8 cellular contexts compared by ENCODE assay signal in the genomic region with DNA sequence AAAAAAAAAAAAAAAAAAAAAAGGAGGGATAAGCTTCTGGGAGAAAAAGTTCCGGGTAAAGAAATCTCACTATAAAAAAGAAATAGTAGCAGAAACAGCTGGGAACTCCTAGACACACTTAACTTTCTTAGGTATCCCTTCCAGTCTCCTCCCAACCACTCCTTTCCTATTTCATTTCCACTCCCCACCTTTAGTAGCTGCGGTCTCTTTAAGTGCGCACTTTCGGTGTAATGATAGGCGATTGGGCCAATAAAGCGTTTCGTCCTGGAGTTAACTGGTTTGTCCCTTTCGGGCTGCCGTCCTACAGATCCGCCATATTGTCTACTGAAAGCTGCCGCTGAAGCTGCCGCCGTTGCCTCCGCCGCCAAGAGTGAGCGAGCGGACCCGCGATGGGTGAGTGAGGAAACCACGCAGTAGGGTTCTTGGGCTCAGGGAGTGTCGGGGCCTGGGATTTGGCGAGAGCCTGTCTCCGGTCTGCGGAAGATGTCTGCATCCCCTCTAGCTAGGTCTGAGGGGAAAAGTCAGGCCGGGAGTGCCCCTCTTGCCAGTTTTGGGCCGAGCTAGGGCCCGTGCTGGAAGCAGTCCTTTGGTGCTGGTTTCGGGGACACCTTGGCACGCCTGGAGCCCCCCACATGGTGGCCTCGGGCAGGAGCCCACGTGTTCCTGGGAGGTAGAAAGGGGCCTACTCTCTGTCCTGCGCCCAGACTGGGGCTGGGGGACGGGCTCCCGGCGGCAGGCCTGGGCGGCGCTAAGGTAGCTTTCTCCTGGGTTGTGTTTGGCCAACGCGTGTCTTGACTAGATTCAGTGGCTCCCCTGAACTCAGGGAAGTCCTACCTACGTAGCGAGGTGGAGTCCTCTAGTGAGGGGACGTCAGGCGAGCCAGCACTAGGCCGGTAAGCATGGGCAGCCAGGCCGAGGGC. TPM values are rescaled to one million over a fixed set of nuclear protein-coding genes. Genes with fewer than 3 reads are reported as not detected.
DNase-seq lines count a peak whose midpoint lies in the region; ATAC-seq and TF ChIP-seq lines count a peak whose summit lies in the region.

A gene (plus strand): TSS at position 315 of the 920 bp plus-strand sequence. CDS start 75 bp downstream, at position 390.

- TF ChIP-seq CTCF in epithelial cell of esophagus (IDR thresholded peaks at IDR 0.05; ENCODE audit: insufficient read depth, low read depth, low read length, missing control alignments) = no peak

- H3K4me3 ChIP-seq in epithelial cell of esophagus (ENCODE audit: low read length) = peak within 1 kb of the TSS; percentile 98
- peak within 1 kb of the TSS; percentile 75 for H3K4me3 ChIP-seq in mononuclear cell (ENCODE audit: low read length)

- H3K9me3 ChIP-seq in mononuclear cell (ENCODE audit: low read depth, low read length) = no peaks in the 10 kb centered on the region

- H3K27me3 ChIP-seq in mononuclear cell (ENCODE audit: insufficient read depth, low read length) = no peaks in the 10 kb centered on the region

- ATAC-seq in GM21390 (IDR thresholded peaks at IDR 0.05; ENCODE audit: unreplicated experiment) = peak; percentile 61

- no peak; the same call in 1 of the 2 replicates for TF ChIP-seq EP300 in Ishikawa (IDR thresholded peaks at IDR 0.05; ENCODE audit: borderline replicate concordance)

- peak; percentile 93 for DNase-seq in COR-L47 (lab: John Stamatoyannopoulos, UW)
- peak; percentile 85 for DNase-seq in OCI-M2 (lab: John Stamatoyannopoulos, UW; ENCODE audit: unreplicated experiment)
- DNase-seq in activated T-cell treated with anti-CD3 and anti-CD28 coated beads for 24 hours (ENCODE audit: low read depth) = peak; percentile 85
- peak; percentile 98 for DNase-seq in epithelial cell of esophagus (ENCODE audit: low read depth)
- DNase-seq in stimulated activated CD8-positive, alpha-beta memory T cell treated with anti-CD3 and anti-CD28 coated beads, Interleukin-2, amount 100 ng/mL, for 48 hours (ENCODE audit: low read depth in 2 of 2) = peak; percentile 65 to 74

- TF ChIP-seq RAD21 in Ishikawa (IDR thresholded peaks at IDR 0.05; ENCODE audit: low read depth) = no peak

- peaks cover 55% of the 10 kb centered on the region for H3K4me1 ChIP-seq in mononuclear cell (ENCODE audit: insufficient read depth, low read length)

TF ChIP-seq in Ishikawa, 13 proteins besides CTCF, POLR2A, EP300 and RAD21:
- TF ChIP-seq TCF12 (IDR thresholded peaks at IDR 0.05; ENCODE audit: low read depth) (peak; percentile 79), CREB1 (IDR thresholded peaks at IDR 0.05; ENCODE audit: low read depth) (no peak), YY1 (IDR thresholded peaks at IDR 0.05; ENCODE audit: low read depth) (peak; percentile 95), EGR1 (IDR thresholded peaks at IDR 0.05) (no peak), CEBPB (IDR thresholded peaks at IDR 0.05) (peak; percentile 52), ZBTB7A (IDR thresholded peaks at IDR 0.05; ENCODE audit: low read depth) (no peak), TEAD4 (IDR thresholded peaks at IDR 0.05) (no peak), NFIC (IDR thresholded peaks at IDR 0.05) (no peak), TAF1 (IDR thresholded peaks at IDR 0.05; ENCODE audit: low read depth) (no peak; the same call in none of the 2 replicates), FOXM1 (IDR thresholded peaks at IDR 0.05; ENCODE audit: borderline replicate concordance, low read depth) (0 out of 2 replicates have a peak, but pooled peaks have one; percentile 34)
- TF ChIP-seq, protein P1, sequence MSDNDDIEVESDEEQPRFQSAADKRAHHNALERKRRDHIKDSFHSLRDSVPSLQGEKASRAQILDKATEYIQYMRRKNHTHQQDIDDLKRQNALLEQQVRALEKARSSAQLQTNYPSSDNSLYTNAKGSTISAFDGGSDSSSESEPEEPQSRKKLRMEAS (IDR thresholded peaks at IDR 0.05) = peak; percentile 53
- TF ChIP-seq, protein P2, sequence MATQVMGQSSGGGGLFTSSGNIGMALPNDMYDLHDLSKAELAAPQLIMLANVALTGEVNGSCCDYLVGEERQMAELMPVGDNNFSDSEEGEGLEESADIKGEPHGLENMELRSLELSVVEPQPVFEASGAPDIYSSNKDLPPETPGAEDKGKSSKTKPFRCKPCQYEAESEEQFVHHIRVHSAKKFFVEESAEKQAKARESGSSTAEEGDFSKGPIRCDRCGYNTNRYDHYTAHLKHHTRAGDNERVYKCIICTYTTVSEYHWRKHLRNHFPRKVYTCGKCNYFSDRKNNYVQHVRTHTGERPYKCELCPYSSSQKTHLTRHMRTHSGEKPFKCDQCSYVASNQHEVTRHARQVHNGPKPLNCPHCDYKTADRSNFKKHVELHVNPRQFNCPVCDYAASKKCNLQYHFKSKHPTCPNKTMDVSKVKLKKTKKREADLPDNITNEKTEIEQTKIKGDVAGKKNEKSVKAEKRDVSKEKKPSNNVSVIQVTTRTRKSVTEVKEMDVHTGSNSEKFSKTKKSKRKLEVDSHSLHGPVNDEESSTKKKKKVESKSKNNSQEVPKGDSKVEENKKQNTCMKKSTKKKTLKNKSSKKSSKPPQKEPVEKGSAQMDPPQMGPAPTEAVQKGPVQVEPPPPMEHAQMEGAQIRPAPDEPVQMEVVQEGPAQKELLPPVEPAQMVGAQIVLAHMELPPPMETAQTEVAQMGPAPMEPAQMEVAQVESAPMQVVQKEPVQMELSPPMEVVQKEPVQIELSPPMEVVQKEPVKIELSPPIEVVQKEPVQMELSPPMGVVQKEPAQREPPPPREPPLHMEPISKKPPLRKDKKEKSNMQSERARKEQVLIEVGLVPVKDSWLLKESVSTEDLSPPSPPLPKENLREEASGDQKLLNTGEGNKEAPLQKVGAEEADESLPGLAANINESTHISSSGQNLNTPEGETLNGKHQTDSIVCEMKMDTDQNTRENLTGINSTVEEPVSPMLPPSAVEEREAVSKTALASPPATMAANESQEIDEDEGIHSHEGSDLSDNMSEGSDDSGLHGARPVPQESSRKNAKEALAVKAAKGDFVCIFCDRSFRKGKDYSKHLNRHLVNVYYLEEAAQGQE (IDR thresholded peaks at IDR 0.05; ENCODE audit: low read depth) = no peak
- TF ChIP-seq, protein P3, sequence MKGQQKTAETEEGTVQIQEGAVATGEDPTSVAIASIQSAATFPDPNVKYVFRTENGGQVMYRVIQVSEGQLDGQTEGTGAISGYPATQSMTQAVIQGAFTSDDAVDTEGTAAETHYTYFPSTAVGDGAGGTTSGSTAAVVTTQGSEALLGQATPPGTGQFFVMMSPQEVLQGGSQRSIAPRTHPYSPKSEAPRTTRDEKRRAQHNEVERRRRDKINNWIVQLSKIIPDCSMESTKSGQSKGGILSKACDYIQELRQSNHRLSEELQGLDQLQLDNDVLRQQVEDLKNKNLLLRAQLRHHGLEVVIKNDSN (IDR thresholded peaks at IDR 0.05) = no peak

RNA-seq across cellular contexts. Expression of the gene that starts here (rescaled TPM):
- 46.9 TPM for total RNA-seq in mononuclear cell

Comparison
In these comparisons a context has a peak if more than half of its experiments do, and no peak if none do; other contexts are left out.
1. Peak in every context shown above with its lines: DNase-seq, ATAC-seq and H3K4me3 ChIP-seq.